Comparison of ENCODE assay signal across 1 cellular context in genomic region chr1:204127597-204128242, GRCh38.
TF ChIP-seq lines count a peak whose summit lies in the region.

No MANE protein-coding gene starts in this region.

TF ChIP-seq in HEK293, 187 proteins besides CTCF, POLR2A, EP300 and RAD21 (continued from another document):
- TF ChIP-seq ZNF624 (tag by site-specific recombination; IDR thresholded peaks at IDR 0.05) (no peak), ZNF692 (tag by site-specific recombination; IDR thresholded peaks at IDR 0.05) (0 out of 2 replicates have a peak, but pooled peaks have one; percentile 45), ZSCAN30 (tag by site-specific recombination; IDR thresholded peaks at IDR 0.05) (peak; percentile 47; the same call in 1 of the 2 replicates), ZNF791 (tag by site-specific recombination; IDR thresholded peaks at IDR 0.05) (no peak), ZNF580 (tag by site-specific recombination; IDR thresholded peaks at IDR 0.05) (no peak), ZNF518A (tag by site-specific recombination; conservative IDR thresholded peaks at IDR 0.05; ENCODE audit: low read depth) (peak; percentile 43; the same call in 1 of the 2 replicates)
